In genomic region chr19:49889687-49890348, GRCh38 we compare ENCODE assay signal across 1 cellular context.
TF ChIP-seq lines count a peak whose summit lies in the region.

No MANE protein-coding gene starts in this region.

TF ChIP-seq in endothelial cell of umbilical vein, 7 proteins besides CTCF, POLR2A, EP300 and RAD21:
- TF ChIP-seq MYC (IDR thresholded peaks at IDR 0.05; ENCODE audit: low read depth, low read length) (peak; percentile 99), POLR2AphosphoS5 (IDR thresholded peaks at IDR 0.05; ENCODE audit: insufficient read depth, low read depth, low read length) (peak; percentile 67), EZH2 (IDR thresholded peaks at IDR 0.05; ENCODE audit: borderline replicate concordance, low read depth, low read length, severe bottlenecking) (no peak), GATA2 (IDR thresholded peaks at IDR 0.05; ENCODE audit: insufficient read depth, insufficient read length, low read depth, low read length) (no peak)
- TF ChIP-seq, protein P1, sequence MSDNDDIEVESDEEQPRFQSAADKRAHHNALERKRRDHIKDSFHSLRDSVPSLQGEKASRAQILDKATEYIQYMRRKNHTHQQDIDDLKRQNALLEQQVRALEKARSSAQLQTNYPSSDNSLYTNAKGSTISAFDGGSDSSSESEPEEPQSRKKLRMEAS (IDR thresholded peaks at IDR 0.05; ENCODE audit: insufficient read depth, insufficient read length): peak; percentile 99
